ENCODE assay signal across 13 cellular contexts in the genomic region with DNA sequence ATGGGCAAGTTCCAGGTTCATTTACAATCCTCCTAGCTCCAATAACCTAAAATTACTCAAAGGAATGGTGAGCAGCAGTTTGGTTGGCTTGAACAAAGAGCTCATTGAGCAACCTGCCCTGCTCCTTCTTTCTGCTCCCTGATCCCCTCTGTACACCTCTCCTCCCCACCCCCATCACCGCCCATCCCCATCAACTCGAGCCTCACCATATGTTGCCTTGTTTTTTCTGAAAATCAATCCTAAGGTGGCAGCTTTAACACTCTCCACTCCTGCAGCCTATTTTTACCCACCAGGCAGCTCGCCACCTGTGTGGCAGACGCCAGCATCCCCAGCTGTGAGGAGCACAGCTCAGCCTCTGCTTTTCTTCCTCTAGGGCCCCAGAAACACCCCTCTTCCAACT.
DNase-seq lines count a peak whose midpoint lies in the region; TF ChIP-seq lines count a peak whose summit lies in the region.
"Had no signal": no experiment of that assay in that cellular context is flagged by ENCODE, and none has a peak within 500 bp of the region (broad histone marks: within the 10 kb centered on the region; RNA-seq: fewer than 3 reads in every experiment).

No MANE protein-coding gene starts in this region.

- CTCF ChIA-PET in Caco-2 (lab: Charles Lee), result no interaction called here

- H3K4me2 ChIP-seq in neural progenitor cell, result no peak overlapping the region

- H3K4me1 ChIP-seq in neural progenitor cell (no peaks in the 10 kb centered on the region), Caco-2 (no peaks in the 10 kb centered on the region)
- H3K4me1 ChIP-seq: HAP-1 had no signal

- H3K27ac Mint-ChIP-seq in neural progenitor cell (no peak overlapping the region), Caco-2 (ENCODE audit: unreplicated experiment) (no peak overlapping the region)
- H3K27ac Mint-ChIP-seq: B cell; CD4-positive, alpha-beta T cell had no signal

- H2AFZ ChIP-seq in neural progenitor cell (replicated peaks), result peak overlapping the region; percentile 42

- H3K9me3 Mint-ChIP-seq in neural progenitor cell (peaks cover 2% of the 10 kb centered on the region), Caco-2 (ENCODE audit: unreplicated experiment) (peaks cover 7% of the 10 kb centered on the region)
- H3K9me3 Mint-ChIP-seq: CD4-positive, alpha-beta T cell had no signal

- H3K9me3 ChIP-seq in neural progenitor cell (ENCODE audit: low read depth) (no peaks in the 10 kb centered on the region), Caco-2 (no peaks in the 10 kb centered on the region)
- H3K9me3 ChIP-seq: HAP-1 had no signal

- H3F3A ChIP-seq in neural progenitor cell (ENCODE audit: low read depth), result no peaks in the 10 kb centered on the region

- TF ChIP-seq CTCF in neural progenitor cell (IDR thresholded peaks at IDR 0.05) (no peak), Caco-2 (IDR thresholded peaks at IDR 0.05; ENCODE audit: insufficient read depth in 1 of 2, low read depth in 1 of 2, low read length in 1 of 2, severe bottlenecking in 1 of 2, unreplicated experiment in 1 of 2) (no peak)

- H4K20me1 ChIP-seq in neural progenitor cell (ENCODE audit: low read depth), result no peaks in the 10 kb centered on the region

- H3K4me3 ChIP-seq in neural progenitor cell, result no peak overlapping the region
- H3K4me3 ChIP-seq in Caco-2 (ENCODE audit: low read depth, low read length), result no peak overlapping the region
- H3K4me3 ChIP-seq: HAP-1 had no signal

- no peaks in the 10 kb centered on the region for H3K79me2 ChIP-seq in neural progenitor cell (ENCODE audit: low read depth)

- no peaks in the 10 kb centered on the region for H3K27me3 ChIP-seq in neural progenitor cell
- no peaks in the 10 kb centered on the region for H3K27me3 ChIP-seq in Caco-2 (replicated peaks; ENCODE audit: control insufficient read depth, insufficient read depth, low read length)

- H3K4me1 Mint-ChIP-seq in neural progenitor cell (no peaks in the 10 kb centered on the region), Caco-2 (ENCODE audit: low read depth, unreplicated experiment) (no peaks in the 10 kb centered on the region)
- H3K4me1 Mint-ChIP-seq: B cell had no signal

- DNase-seq in DMS 273 treated with DMSO at 0.1 percent for 48 hours (lab: John Stamatoyannopoulos, UW) (peak; percentile 1), NCI-H2171 (lab: John Stamatoyannopoulos, UW) (peak; percentile 92), NCI-H82 (lab: John Stamatoyannopoulos, UW) (peak; percentile 94), neural progenitor cell (ENCODE audit: low spot score) (no peak), caudate nucleus (lab: John Stamatoyannopoulos, UW) (no peak), middle frontal gyrus (ENCODE audit: extremely low spot score, low spot score) (no peak), Caco-2 (no peak)
- DNase-seq: C1 segment of cervical spinal cord; CD4-positive, alpha-beta T cell; DMS53; GF-D8 had no signal

- no peak overlapping the region for H3K9ac ChIP-seq in neural progenitor cell

- BruUV-seq in Caco-2 (replicated peaks; lab: Mats Ljungman, UMichigan), result no TSS peak

- no peaks in the 10 kb centered on the region for H3K36me3 Mint-ChIP-seq in neural progenitor cell
- no peaks in the 10 kb centered on the region for H3K36me3 Mint-ChIP-seq in Caco-2 (ENCODE audit: insufficient read depth, unreplicated experiment)

- no peak overlapping the region for H3K4me3 Mint-ChIP-seq in neural progenitor cell
- H3K4me3 Mint-ChIP-seq in Caco-2 (ENCODE audit: unreplicated experiment), result no peak overlapping the region
- H3K4me3 Mint-ChIP-seq: B cell; CD4-positive, alpha-beta T cell had no signal

- POLR2A ChIA-PET in Caco-2 (lab: Charles Lee), result no interaction called here

- H3K27ac ChIP-seq in neural progenitor cell (no peak overlapping the region), caudate nucleus (ENCODE audit: low read depth, low read length) (no peak overlapping the region)

- intact Hi-C loops in Caco-2 (cut with micrococcal nuclease; ENCODE audit: unreplicated experiment), result no loop called here

- H3K27me3 Mint-ChIP-seq in neural progenitor cell (ENCODE audit: insufficient read depth, low read depth) (peaks cover 5% of the 10 kb centered on the region), Caco-2 (ENCODE audit: insufficient read depth, unreplicated experiment) (peaks cover 5% of the 10 kb centered on the region)
- H3K27me3 Mint-ChIP-seq: CD4-positive, alpha-beta T cell had no signal

- H3K36me3 ChIP-seq in neural progenitor cell (no peaks in the 10 kb centered on the region), Caco-2 (ENCODE audit: control insufficient read depth, insufficient read depth, low read length) (no peaks in the 10 kb centered on the region)
- H3K36me3 ChIP-seq: HAP-1 had no signal

Comparison
In these comparisons a context has a peak if more than half of its experiments do, and no peak if none do; other contexts are left out.
1. DNase-seq: peak in DMS 273 treated with DMSO at 0.1 percent for 48 hours (single experiment), NCI-H2171 (single experiment) and NCI-H82 (single experiment); none in neural progenitor cell (single experiment), caudate nucleus (0 of 61), middle frontal gyrus (single experiment) and Caco-2 (0 of 2).